Comparison of ENCODE assay signal across 1 cellular context in the genomic region with DNA sequence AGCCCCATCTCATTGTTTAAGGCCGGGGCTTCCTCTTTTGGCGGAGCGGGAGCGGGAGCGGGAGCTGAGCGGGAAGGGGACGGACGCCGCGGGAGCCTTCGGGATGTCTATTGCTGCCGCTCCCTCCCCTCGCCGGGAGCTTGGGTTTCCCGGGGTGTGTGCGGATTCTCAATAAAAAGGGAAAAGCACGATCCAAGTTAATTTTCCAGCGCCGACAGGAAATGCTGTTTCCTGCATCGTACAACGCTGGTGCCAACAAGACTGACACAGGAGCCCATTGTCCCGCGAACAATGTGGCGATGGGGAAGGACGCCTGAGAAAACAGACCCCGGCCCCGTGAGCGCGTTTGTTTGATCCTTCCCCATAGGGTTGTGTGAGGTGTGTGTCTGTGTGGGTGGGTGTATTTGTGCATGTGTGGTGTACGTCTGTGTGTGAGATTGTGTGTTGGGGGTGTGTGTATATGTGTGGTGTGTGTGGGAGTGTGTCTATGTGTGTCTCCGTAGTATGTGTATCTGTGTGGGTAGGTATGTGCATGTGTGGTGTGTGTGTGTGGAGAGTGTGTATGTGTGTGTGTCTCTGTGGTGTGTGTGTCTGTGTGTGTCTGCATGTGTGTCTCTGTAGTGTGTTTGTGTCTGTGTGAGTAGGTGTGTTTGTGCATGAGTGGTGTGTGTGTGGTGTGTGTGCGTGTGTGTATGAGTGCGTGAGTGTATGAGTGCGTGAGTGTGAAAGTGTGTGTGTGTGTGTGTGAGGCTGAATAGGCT.
TF ChIP-seq lines count a peak whose summit lies in the region.

No MANE protein-coding gene starts in this region.

TF ChIP-seq in HepG2, 621 proteins besides CTCF, POLR2A, EP300 and RAD21 (continued from another document):
- TF ChIP-seq, protein P1, sequence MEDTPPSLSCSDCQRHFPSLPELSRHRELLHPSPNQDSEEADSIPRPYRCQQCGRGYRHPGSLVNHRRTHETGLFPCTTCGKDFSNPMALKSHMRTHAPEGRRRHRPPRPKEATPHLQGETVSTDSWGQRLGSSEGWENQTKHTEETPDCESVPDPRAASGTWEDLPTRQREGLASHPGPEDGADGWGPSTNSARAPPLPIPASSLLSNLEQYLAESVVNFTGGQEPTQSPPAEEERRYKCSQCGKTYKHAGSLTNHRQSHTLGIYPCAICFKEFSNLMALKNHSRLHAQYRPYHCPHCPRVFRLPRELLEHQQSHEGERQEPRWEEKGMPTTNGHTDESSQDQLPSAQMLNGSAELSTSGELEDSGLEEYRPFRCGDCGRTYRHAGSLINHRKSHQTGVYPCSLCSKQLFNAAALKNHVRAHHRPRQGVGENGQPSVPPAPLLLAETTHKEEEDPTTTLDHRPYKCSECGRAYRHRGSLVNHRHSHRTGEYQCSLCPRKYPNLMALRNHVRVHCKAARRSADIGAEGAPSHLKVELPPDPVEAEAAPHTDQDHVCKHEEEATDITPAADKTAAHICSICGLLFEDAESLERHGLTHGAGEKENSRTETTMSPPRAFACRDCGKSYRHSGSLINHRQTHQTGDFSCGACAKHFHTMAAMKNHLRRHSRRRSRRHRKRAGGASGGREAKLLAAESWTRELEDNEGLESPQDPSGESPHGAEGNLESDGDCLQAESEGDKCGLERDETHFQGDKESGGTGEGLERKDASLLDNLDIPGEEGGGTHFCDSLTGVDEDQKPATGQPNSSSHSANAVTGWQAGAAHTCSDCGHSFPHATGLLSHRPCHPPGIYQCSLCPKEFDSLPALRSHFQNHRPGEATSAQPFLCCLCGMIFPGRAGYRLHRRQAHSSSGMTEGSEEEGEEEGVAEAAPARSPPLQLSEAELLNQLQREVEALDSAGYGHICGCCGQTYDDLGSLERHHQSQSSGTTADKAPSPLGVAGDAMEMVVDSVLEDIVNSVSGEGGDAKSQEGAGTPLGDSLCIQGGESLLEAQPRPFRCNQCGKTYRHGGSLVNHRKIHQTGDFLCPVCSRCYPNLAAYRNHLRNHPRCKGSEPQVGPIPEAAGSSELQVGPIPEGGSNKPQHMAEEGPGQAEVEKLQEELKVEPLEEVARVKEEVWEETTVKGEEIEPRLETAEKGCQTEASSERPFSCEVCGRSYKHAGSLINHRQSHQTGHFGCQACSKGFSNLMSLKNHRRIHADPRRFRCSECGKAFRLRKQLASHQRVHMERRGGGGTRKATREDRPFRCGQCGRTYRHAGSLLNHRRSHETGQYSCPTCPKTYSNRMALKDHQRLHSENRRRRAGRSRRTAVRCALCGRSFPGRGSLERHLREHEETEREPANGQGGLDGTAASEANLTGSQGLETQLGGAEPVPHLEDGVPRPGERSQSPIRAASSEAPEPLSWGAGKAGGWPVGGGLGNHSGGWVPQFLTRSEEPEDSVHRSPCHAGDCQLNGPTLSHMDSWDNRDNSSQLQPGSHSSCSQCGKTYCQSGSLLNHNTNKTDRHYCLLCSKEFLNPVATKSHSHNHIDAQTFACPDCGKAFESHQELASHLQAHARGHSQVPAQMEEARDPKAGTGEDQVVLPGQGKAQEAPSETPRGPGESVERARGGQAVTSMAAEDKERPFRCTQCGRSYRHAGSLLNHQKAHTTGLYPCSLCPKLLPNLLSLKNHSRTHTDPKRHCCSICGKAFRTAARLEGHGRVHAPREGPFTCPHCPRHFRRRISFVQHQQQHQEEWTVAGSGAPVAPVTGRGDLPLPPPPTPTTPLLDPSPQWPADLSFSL (CRISPR knock-in tag; IDR thresholded peaks at IDR 0.05): peak; percentile 83
